In genomic region chr18:57698571-57699276, GRCh38 we compare ENCODE assay signal across 12 cellular contexts.
DNase-seq lines count a peak whose midpoint lies in the region; ATAC-seq and TF ChIP-seq lines count a peak whose summit lies in the region.
"Had no signal": no experiment of that assay in that cellular context is flagged by ENCODE, and none has a peak within 500 bp of the region (broad histone marks: within the 10 kb centered on the region; RNA-seq: fewer than 3 reads in every experiment).

No MANE protein-coding gene starts in this region.

- H2AFZ ChIP-seq in Karpas-422 (ENCODE audit: low read length) = no peak overlapping the region

- no peak overlapping the region for H3K4me3 ChIP-seq in stomach
- H3K4me3 ChIP-seq in Karpas-422 (ENCODE audit: low read length) = no peak overlapping the region
- H3K4me3 ChIP-seq: skin epidermis had no signal

- no peak overlapping the region for H3K4me2 ChIP-seq in Karpas-422 (ENCODE audit: low read depth, low read length, poor library complexity, severe bottlenecking)

- H3K9me2 ChIP-seq in Karpas-422 (replicated peaks; ENCODE audit: insufficient read depth, low read length) = no peaks in the 10 kb centered on the region

- H3K27ac ChIP-seq in stomach (peak overlapping the region; percentile 16 to 85 (median 64)), Karpas-422 (ENCODE audit: low read length) (no peak overlapping the region)

- TF ChIP-seq EP300 in stomach (IDR thresholded peaks at IDR 0.05) = no peak

- no peak overlapping the region for H3K27ac Mint-ChIP-seq in effector memory CD8-positive, alpha-beta T cell
- H3K27ac Mint-ChIP-seq: activated naive CD8-positive, alpha-beta T cell treated with anti-CD3 and anti-CD28 coated beads for 36 hours had no signal

- H4K20me1 ChIP-seq in Karpas-422 (ENCODE audit: insufficient read depth, low read depth, low read length) = peaks cover 21% of the 10 kb centered on the region; the same call in 1 of the 2 replicates

- no peaks in the 10 kb centered on the region for H3K79me2 ChIP-seq in Karpas-422 (ENCODE audit: low read length)

- no peak for TF ChIP-seq POLR2A in stomach (IDR thresholded peaks at IDR 0.05)

- H3K27me3 ChIP-seq in stomach = no peaks in the 10 kb centered on the region
- H3K27me3 ChIP-seq in Karpas-422 (ENCODE audit: low read length) = no peaks in the 10 kb centered on the region

- H3K9ac ChIP-seq in Karpas-422 (ENCODE audit: low read length) = no peak overlapping the region

- H3K4me1 ChIP-seq in stomach (peaks cover 12 to 58% (median 27%) of the 10 kb centered on the region in 4 donors), Karpas-422 (ENCODE audit: low read length) (no peaks in the 10 kb centered on the region)

- peak; percentile 73 for ATAC-seq in left ventricle myocardium superior
- no peak for ATAC-seq in effector memory CD8-positive, alpha-beta T cell (replicated peaks)
- ATAC-seq: stimulated activated naive CD8-positive, alpha-beta T cell treated with anti-CD3 and anti-CD28 coated beads, Interleukin-15, Interleukin-2, amounts not matched to agents 100 U/mL and 50 U/mL, for 24 hours had no signal

- WGBS in stomach, 5 donors = 38 to 58% (median 45%) methylated on average over 7 of the region's 7 CpGs

- no peaks in the 10 kb centered on the region for H3K9me3 ChIP-seq in stomach
- H3K9me3 ChIP-seq in Karpas-422 (ENCODE audit: low read length) = no peaks in the 10 kb centered on the region

- H3K36me3 Mint-ChIP-seq in effector memory CD8-positive, alpha-beta T cell (ENCODE audit: insufficient read depth) = no peaks in the 10 kb centered on the region

- no peaks in the 10 kb centered on the region for H3K9me3 Mint-ChIP-seq in effector memory CD8-positive, alpha-beta T cell

- no peaks in the 10 kb centered on the region for H3K27me3 Mint-ChIP-seq in effector memory CD8-positive, alpha-beta T cell
- H3K27me3 Mint-ChIP-seq: activated naive CD8-positive, alpha-beta T cell treated with anti-CD3 and anti-CD28 coated beads for 36 hours had no signal

- H3K4me3 Mint-ChIP-seq in effector memory CD8-positive, alpha-beta T cell = no peak overlapping the region
- H3K4me3 Mint-ChIP-seq: activated naive CD8-positive, alpha-beta T cell treated with anti-CD3 and anti-CD28 coated beads for 36 hours had no signal

- intact Hi-C loops in left ventricle myocardium superior (cut with micrococcal nuclease) (no loop called here), stomach (cut with DNase I; ENCODE audit: low total_unique reads) (no loop called here)

- no peak for TF ChIP-seq CTCF in stomach (IDR thresholded peaks at IDR 0.05)

- H3K36me3 ChIP-seq in stomach (peaks cover 0 to 60% (median 53%) of the 10 kb centered on the region in 4 donors), Karpas-422 (ENCODE audit: insufficient read depth, low read length) (no peaks in the 10 kb centered on the region)

- DNase-seq in GM04503 (ENCODE audit: low read depth) (peak; percentile 34), amniotic stem cell (lab: John Stamatoyannopoulos, UW) (peak; percentile 15), left ventricle myocardium superior (no peak), stomach (no peak), DMS53 treated with DMSO at 0.1 percent for 48 hours (lab: John Stamatoyannopoulos, UW; ENCODE audit: unreplicated experiment) (no peak), Karpas-422 (no peak), SW 1271 (lab: John Stamatoyannopoulos, UW) (no peak)
- DNase-seq in effector memory CD8-positive, alpha-beta T cell = no peak
- DNase-seq: activated naive CD8-positive, alpha-beta T cell treated with anti-CD3 and anti-CD28 coated beads for 36 hours; NCI-H2081; stimulated activated naive CD8-positive, alpha-beta T cell treated with anti-CD3 and anti-CD28 coated beads, Interleukin-15, Interleukin-2, amounts not matched to agents 100 U/mL and 50 U/mL, for 24 hours had no signal

- peaks cover under 1 to 5% of the 10 kb centered on the region in 2 donors for H3K4me1 Mint-ChIP-seq in effector memory CD8-positive, alpha-beta T cell (ENCODE audit: low read depth in 2 of 2)

Comparison
In these comparisons a context has a peak if more than half of its experiments do, and no peak if none do; other contexts are left out.
1. DNase-seq: peak in GM04503 (single experiment) and amniotic stem cell (single experiment); none in left ventricle myocardium superior (single experiment), stomach (single experiment), DMS53 treated with DMSO at 0.1 percent for 48 hours (single experiment), Karpas-422 (single experiment), effector memory CD8-positive, alpha-beta T cell (0 of 3) and SW 1271 (0 of 2).